In genomic region chr22:24417200-24417599, GRCh38 we compare ENCODE assay signal across 23 cellular contexts. TPM values are rescaled to one million over a fixed set of nuclear protein-coding genes. Genes with fewer than 3 reads are reported as not detected.
A peak's percentile ranks its signal among the peaks of the same experiment; 100 is the strongest.
DNase-seq lines count a peak whose midpoint lies in the region; ATAC-seq and TF ChIP-seq lines count a peak whose summit lies in the region.
"Had no signal": no experiment of that assay in that cellular context is flagged by ENCODE, and none has a peak within 500 bp of the region (broad histone marks: within the 10 kb centered on the region; RNA-seq: fewer than 3 reads in every experiment).

No MANE protein-coding gene starts in this region.

- CTCF ChIA-PET in naive thymus-derived CD4-positive, alpha-beta T cell (lab: Charles Lee) = interaction anchor here (1.2 to 1.3 kb wide), 3 partner anchors 74 to 106 kb away, joined by 3 read pairs; no protein-coding TSS in a partner anchor

- no peaks in the 10 kb centered on the region for H3K9me2 ChIP-seq in Karpas-422 (replicated peaks; ENCODE audit: insufficient read depth, low read length)

- H3K9me3 Mint-ChIP-seq in chondrocyte (ENCODE audit: low read depth) = no peaks in the 10 kb centered on the region
- H3K9me3 Mint-ChIP-seq in naive thymus-derived CD4-positive, alpha-beta T cell = no peaks in the 10 kb centered on the region
- H3K9me3 Mint-ChIP-seq: HFFc6 had no signal

- DNase-seq in Karpas-422 (peak; percentile 48), chondrocyte (ENCODE audit: low spot score) (peak; percentile 72), osteoblast (ENCODE audit: insufficient read length, low spot score, missing footprints) (peak; percentile 64), DMS79 (lab: John Stamatoyannopoulos, UW) (no peak), NCI-H1930 (lab: John Stamatoyannopoulos, UW) (no peak), NCI-H69 (lab: John Stamatoyannopoulos, UW) (no peak)
- DNase-seq in naive thymus-derived CD4-positive, alpha-beta T cell = no peak
- DNase-seq: Caco-2; CD4-positive, alpha-beta memory T cell; DMS 273 treated with DMSO at 0.1 percent for 48 hours; DND-41; HFFc6; KBM-7; MV-4-11; NCI-H1694; NCI-H2081 treated with DMSO at 0.1 percent for 48 hours; NCI-H2171 treated with DMSO at 0.1 percent for 48 hours; OCI-M1 had no signal

- no peaks in the 10 kb centered on the region for H3K27me3 Mint-ChIP-seq in chondrocyte (ENCODE audit: low read depth)
- H3K27me3 Mint-ChIP-seq in naive thymus-derived CD4-positive, alpha-beta T cell = no peaks in the 10 kb centered on the region
- H3K27me3 Mint-ChIP-seq: CD4-positive, alpha-beta memory T cell had no signal

- H3K4me1 ChIP-seq in BLaER1 treated with 17β-estradiol and CSF1 and Interleukin-3, amounts not matched to agents 10 nM and 100 nM = peaks cover 62 to 76% (median 65%) of the 10 kb centered on the region in 10 experiments
- H3K4me1 ChIP-seq in Karpas-422 (ENCODE audit: low read length) (peaks cover 53% of the 10 kb centered on the region), osteoblast (ENCODE audit: insufficient read depth, low read length) (no peaks in the 10 kb centered on the region)
- peaks cover 0 to 10% of the 10 kb centered on the region in 2 donors for H3K4me1 ChIP-seq in naive thymus-derived CD4-positive, alpha-beta T cell (ENCODE audit: control insufficient read depth in 2 of 2, insufficient read depth in 2 of 2, low read length in 2 of 2)

- no peak overlapping the region for H3K27ac Mint-ChIP-seq in chondrocyte (ENCODE audit: unreplicated experiment)
- H3K27ac Mint-ChIP-seq in naive thymus-derived CD4-positive, alpha-beta T cell = peak overlapping the region in 2 of 9 donors; percentile 36 to 45
- H3K27ac Mint-ChIP-seq: HFFc6 had no signal

- H4K20me1 ChIP-seq in BLaER1 treated with 17β-estradiol and CSF1 and Interleukin-3, amounts not matched to agents 10 nM and 100 nM = peaks cover 0 to 63% (median 41%) of the 10 kb centered on the region in 11 experiments; a peak in 18 of 22 replicates
- H4K20me1 ChIP-seq in Karpas-422 (ENCODE audit: insufficient read depth, low read depth, low read length) (no peaks in the 10 kb centered on the region), osteoblast (ENCODE audit: insufficient read depth, low read length) (peaks cover 8% of the 10 kb centered on the region)

- POLR2A ChIA-PET in naive thymus-derived CD4-positive, alpha-beta T cell (lab: Charles Lee) = no interaction called here

- H3K4me3 ChIP-seq in BLaER1 treated with 17β-estradiol and CSF1 and Interleukin-3, amounts not matched to agents 10 nM and 100 nM = no peak overlapping the region
- H3K4me3 ChIP-seq in Karpas-422 (ENCODE audit: low read length) = no peak overlapping the region
- H3K4me3 ChIP-seq in osteoblast (ENCODE audit: insufficient read depth, low read length) = no peak overlapping the region
- no peak overlapping the region for H3K4me3 ChIP-seq in naive thymus-derived CD4-positive, alpha-beta T cell (ENCODE audit: low read length)
- H3K4me3 ChIP-seq: GM12878, SJSA1 had no signal

- H3K9ac ChIP-seq in BLaER1 treated with 17β-estradiol and CSF1 and Interleukin-3, amounts not matched to agents 10 nM and 100 nM = peak overlapping the region in 4 of 11 experiments; percentile 12 to 41 (median 26); a peak in 3 of 22 replicates
- H3K9ac ChIP-seq in Karpas-422 (ENCODE audit: low read length) = no peak overlapping the region

- no peak overlapping the region for H2AFZ ChIP-seq in Karpas-422 (ENCODE audit: low read length)
- H2AFZ ChIP-seq in osteoblast (ENCODE audit: low read length) = no peak overlapping the region

- peaks cover under 1% of the 10 kb centered on the region for H3K4me1 Mint-ChIP-seq in chondrocyte (ENCODE audit: low read depth)
- peaks cover 0 to 7% (median 5%) of the 10 kb centered on the region in 7 donors for H3K4me1 Mint-ChIP-seq in naive thymus-derived CD4-positive, alpha-beta T cell

- no peaks in the 10 kb centered on the region for H3K27me3 ChIP-seq in BLaER1 treated with 17β-estradiol and CSF1 and Interleukin-3, amounts not matched to agents 10 nM and 100 nM
- H3K27me3 ChIP-seq in Karpas-422 (ENCODE audit: low read length) (no peaks in the 10 kb centered on the region), osteoblast (ENCODE audit: insufficient read depth, low read length) (peaks cover 3% of the 10 kb centered on the region)
- no peaks in the 10 kb centered on the region for H3K27me3 ChIP-seq in naive thymus-derived CD4-positive, alpha-beta T cell (ENCODE audit: control insufficient read depth in 2 of 2, insufficient read depth in 2 of 2, low read length in 2 of 2)
- H3K27me3 ChIP-seq: SJSA1 had no signal

- peaks cover 37 to 59% (median 45%) of the 10 kb centered on the region in 11 experiments for H3K36me3 ChIP-seq in BLaER1 treated with 17β-estradiol and CSF1 and Interleukin-3, amounts not matched to agents 10 nM and 100 nM
- H3K36me3 ChIP-seq in Karpas-422 (ENCODE audit: insufficient read depth, low read length) = no peaks in the 10 kb centered on the region
- H3K36me3 ChIP-seq in osteoblast (ENCODE audit: insufficient read depth, low read length) = peaks cover 38% of the 10 kb centered on the region
- H3K36me3 ChIP-seq in naive thymus-derived CD4-positive, alpha-beta T cell (ENCODE audit: control insufficient read depth in 2 of 3, insufficient read depth in 3 of 3, low read length in 3 of 3) = peaks cover 0 to 44% (median 5%) of the 10 kb centered on the region in 3 experiments

- H3K4me3 Mint-ChIP-seq in chondrocyte (ENCODE audit: unreplicated experiment) = no peak overlapping the region
- no peak overlapping the region for H3K4me3 Mint-ChIP-seq in naive thymus-derived CD4-positive, alpha-beta T cell
- H3K4me3 Mint-ChIP-seq: CD4-positive, alpha-beta memory T cell; HFFc6 had no signal

- intact Hi-C loops in naive thymus-derived CD4-positive, alpha-beta T cell (cut with micrococcal nuclease) = no loop called here

- H3K79me2 ChIP-seq in Karpas-422 (ENCODE audit: low read length) (no peaks in the 10 kb centered on the region), osteoblast (ENCODE audit: insufficient read depth, low read length) (no peaks in the 10 kb centered on the region)

- no peaks in the 10 kb centered on the region for H3K9me3 ChIP-seq in BLaER1 treated with 17β-estradiol and CSF1 and Interleukin-3, amounts not matched to agents 10 nM and 100 nM (replicated peaks in 1 of 11)
- H3K9me3 ChIP-seq in Karpas-422 (ENCODE audit: low read length) (no peaks in the 10 kb centered on the region), osteoblast (ENCODE audit: low read depth, low read length) (no peaks in the 10 kb centered on the region)
- H3K9me3 ChIP-seq in naive thymus-derived CD4-positive, alpha-beta T cell (ENCODE audit: control insufficient read depth in 2 of 3, low read length in 3 of 3) = no peaks in the 10 kb centered on the region
- H3K9me3 ChIP-seq: Caco-2, SJSA1 had no signal

- peak overlapping the region; percentile 48 to 91 (median 82) for H3K4me2 ChIP-seq in BLaER1 treated with 17β-estradiol and CSF1 and Interleukin-3, amounts not matched to agents 10 nM and 100 nM
- H3K4me2 ChIP-seq in Karpas-422 (ENCODE audit: low read depth, low read length, poor library complexity, severe bottlenecking) = no peak overlapping the region
- H3K4me2 ChIP-seq in osteoblast (ENCODE audit: insufficient read depth, low read length) = no peak overlapping the region

- peak overlapping the region in 9 of 11 experiments; percentile 4 to 53 (median 27); a peak in 9 of 22 replicates for H3K27ac ChIP-seq in BLaER1 treated with 17β-estradiol and CSF1 and Interleukin-3, amounts not matched to agents 10 nM and 100 nM
- no peak overlapping the region for H3K27ac ChIP-seq in Karpas-422 (ENCODE audit: low read length)
- no peak overlapping the region for H3K27ac ChIP-seq in osteoblast (ENCODE audit: low read depth, low read length)
- no peak overlapping the region for H3K27ac ChIP-seq in naive thymus-derived CD4-positive, alpha-beta T cell (ENCODE audit: low read depth, low read length)
- H3K27ac ChIP-seq: SJSA1 had no signal

- TF ChIP-seq CTCF in chondrocyte (IDR thresholded peaks at IDR 0.05) (no peak), osteoblast (IDR thresholded peaks at IDR 0.05; ENCODE audit: extremely low read depth, low read depth, low read length) (no peak)

- H3K36me3 Mint-ChIP-seq in chondrocyte (ENCODE audit: low read depth) = peaks cover 12% of the 10 kb centered on the region
- peaks cover 0 to 4% (median 3%) of the 10 kb centered on the region in 5 donors for H3K36me3 Mint-ChIP-seq in naive thymus-derived CD4-positive, alpha-beta T cell

- no peak for ATAC-seq in naive thymus-derived CD4-positive, alpha-beta T cell
- ATAC-seq: GM12878, HepG2, Right ventricle myocardium inferior had no signal

RNA-seq across cellular contexts. Expression of gene ADORA2A, which starts 10.2 kb away (rescaled TPM):
- 65.9 and 86.7 TPM in 2 replicates for total RNA-seq in Karpas-422 (2014; rRNA removed; shearing (Covaris generic); ENCODE audit: low replicate concordance)
- total RNA-seq in chondrocyte = 2.3 to 3.6 TPM (median 2.4 TPM) in 3 replicates
- total RNA-seq in osteoblast = 0.72 and 1.2 TPM in 2 replicates
- 10 to 100 TPM; 22.5 to 43.7 (median 33.4) TPM for total RNA-seq in naive thymus-derived CD4-positive, alpha-beta T cell
- 100 to 1,000 TPM in 1 of 2 donors, 10 to 100 TPM in 1; 79.5 to 127 TPM for polyA plus RNA-seq in naive thymus-derived CD4-positive, alpha-beta T cell

Comparison
In these comparisons a context has a peak if more than half of its experiments do, and no peak if none do; other contexts are left out.
1. H3K27ac ChIP-seq: peak in BLaER1 treated with 17β-estradiol and CSF1 and Interleukin-3, amounts not matched to agents 10 nM and 100 nM (9 of 11); none in Karpas-422 (single experiment), osteoblast (single experiment) and naive thymus-derived CD4-positive, alpha-beta T cell (single experiment).
2. H3K4me2 ChIP-seq: peak in BLaER1 treated with 17β-estradiol and CSF1 and Interleukin-3, amounts not matched to agents 10 nM and 100 nM (11 of 11); none in Karpas-422 (single experiment) and osteoblast (single experiment).
3. DNase-seq: peak in Karpas-422 (single experiment), chondrocyte (single experiment) and osteoblast (single experiment); none in DMS79 (single experiment), naive thymus-derived CD4-positive, alpha-beta T cell (0 of 9), NCI-H1930 (0 of 2) and NCI-H69 (single experiment).